9 cellular contexts compared by ENCODE assay signal in genomic region chr1:209652121-209652742, GRCh38. TPM values are rescaled to one million over a fixed set of nuclear protein-coding genes. Genes with fewer than 3 reads are reported as not detected.
DNase-seq lines count a peak whose midpoint lies in the region; ATAC-seq and TF ChIP-seq lines count a peak whose summit lies in the region.
"Had no signal": no experiment of that assay in that cellular context is flagged by ENCODE, and none has a peak within 500 bp of the region (broad histone marks: within the 10 kb centered on the region; RNA-seq: fewer than 3 reads in every experiment).

Gene LAMB3 (minus strand): TSS chr1:209652425. CDS start chr1:209650944, 1,481 bp downstream.

- POLR2A ChIA-PET in MCF 10A (lab: Yijun Ruan, JAX) = interaction anchor here (0.6 to 18.4 kb wide), 39 partner anchors 9 to 1844 kb away, joined by 3 to 458 read pairs (median 6); partner anchors contain the start of genes C1orf74, G0S2, HSD11B1 and IRF6

- no peaks in the 10 kb centered on the region for H3K27me3 Mint-ChIP-seq in MCF 10A (ENCODE audit: insufficient read depth, unreplicated experiment)

- peaks cover 44% of the 10 kb centered on the region for H3K36me3 Mint-ChIP-seq in MCF 10A (ENCODE audit: insufficient read depth, unreplicated experiment)

- ATAC-seq in left cardiac atrium = no peak

- H3K4me3 ChIP-seq in left ventricle myocardium inferior = no peak within 1 kb of the TSS
- no peak within 1 kb of the TSS for H3K4me3 ChIP-seq in mononuclear cell (ENCODE audit: low read length)

- DNase-seq in left ventricle myocardium inferior (no peak), left cardiac atrium (no peak), MCF 10A (ENCODE audit: unreplicated experiment) (peak; percentile 91), NCI-H524 treated with DMSO at 0.1 percent for 48 hours (lab: John Stamatoyannopoulos, UW) (no peak), NCI-H446 (lab: John Stamatoyannopoulos, UW) (no peak), HuH-7.5 (ENCODE audit: low spot score) (no peak)
- DNase-seq in activated CD4-positive, CD25-positive, alpha-beta regulatory T cell treated with anti-CD3 and anti-CD28 coated beads, Interleukin-2, amount 50 U/mL, for 72 hours = no peak
- DNase-seq: NCI-H1436 treated with DMSO at 0.1 percent for 48 hours had no signal

- no peaks in the 10 kb centered on the region for H3K36me3 ChIP-seq in left ventricle myocardium inferior

- peaks cover 68% of the 10 kb centered on the region for H3K4me1 ChIP-seq in left ventricle myocardium inferior
- peaks cover 50% of the 10 kb centered on the region for H3K4me1 ChIP-seq in mononuclear cell (ENCODE audit: insufficient read depth, low read length)

- CTCF ChIA-PET in MCF 10A (lab: Yijun Ruan, JAX) = interaction anchor here (0.5 to 21.0 kb wide), 28 partner anchors 8 to 1432 kb away, joined by 3 to 564 read pairs (median 8); partner anchors contain the start of genes G0S2 and IRF6

- peak within 1 kb of the TSS; percentile 90 for H3K27ac ChIP-seq in left ventricle myocardium inferior (replicated peaks)

- no TSS peak for BruUV-seq in MCF 10A (replicated peaks; lab: Mats Ljungman, UMichigan)

- H3K27ac Mint-ChIP-seq in MCF 10A (ENCODE audit: low read depth, unreplicated experiment) = peak within 1 kb of the TSS; percentile 99

- H3K9me3 ChIP-seq in left ventricle myocardium inferior (replicated peaks) (no peaks in the 10 kb centered on the region), mononuclear cell (ENCODE audit: low read depth, low read length) (no peaks in the 10 kb centered on the region)

- no peaks in the 10 kb centered on the region for H3K27me3 ChIP-seq in left ventricle myocardium inferior (ENCODE audit: low read depth)
- no peaks in the 10 kb centered on the region for H3K27me3 ChIP-seq in mononuclear cell (ENCODE audit: insufficient read depth, low read length)

- H3K9me3 Mint-ChIP-seq in MCF 10A (ENCODE audit: unreplicated experiment) = no peaks in the 10 kb centered on the region

- H3K4me3 Mint-ChIP-seq in MCF 10A (ENCODE audit: unreplicated experiment) = peak within 1 kb of the TSS; percentile 83

- TF ChIP-seq CTCF in left ventricle myocardium inferior (IDR thresholded peaks at IDR 0.05; ENCODE audit: borderline replicate concordance) (no peak), MCF 10A (IDR thresholded peaks at IDR 0.05; ENCODE audit: unreplicated experiment) (no peak)

- intact Hi-C loops in left ventricle myocardium inferior (cut with micrococcal nuclease) (no loop called here), left cardiac atrium (cut with DNase I) (no loop called here), MCF 10A (cut with micrococcal nuclease) (loop anchor here (1.0 to 10.0 kb wide), 4 partner anchors 21 to 247 kb away; no protein-coding TSS in a partner anchor)

- H3K4me1 Mint-ChIP-seq in MCF 10A (ENCODE audit: insufficient read depth, unreplicated experiment) = peaks cover 80% of the 10 kb centered on the region

RNA-seq across cellular contexts. Expression of gene LAMB3, which starts in this region (rescaled TPM):
- total RNA-seq in left ventricle myocardium inferior (6.5 TPM), left cardiac atrium (10 to 100 TPM in 1 of 2 donors, 1 to 10 TPM in 1; 8.4 to 14.3 TPM), MCF 10A (2022) (999 and 1,572 TPM in 2 replicates), mononuclear cell (12.4 TPM)

Comparison
In these comparisons a context has a peak if more than half of its experiments do, and no peak if none do; other contexts are left out.
1. RNA of gene LAMB3 (total RNA-seq): 999 to 1,572 TPM in MCF 10A; 8.4 to 14.3 TPM in left cardiac atrium, 12.4 TPM in mononuclear cell (single experiment) and 6.5 TPM in left ventricle myocardium inferior (single experiment); every median in the first group is over 10 times any median in the second.